ENCODE assay signal across 8 cellular contexts in the genomic region with DNA sequence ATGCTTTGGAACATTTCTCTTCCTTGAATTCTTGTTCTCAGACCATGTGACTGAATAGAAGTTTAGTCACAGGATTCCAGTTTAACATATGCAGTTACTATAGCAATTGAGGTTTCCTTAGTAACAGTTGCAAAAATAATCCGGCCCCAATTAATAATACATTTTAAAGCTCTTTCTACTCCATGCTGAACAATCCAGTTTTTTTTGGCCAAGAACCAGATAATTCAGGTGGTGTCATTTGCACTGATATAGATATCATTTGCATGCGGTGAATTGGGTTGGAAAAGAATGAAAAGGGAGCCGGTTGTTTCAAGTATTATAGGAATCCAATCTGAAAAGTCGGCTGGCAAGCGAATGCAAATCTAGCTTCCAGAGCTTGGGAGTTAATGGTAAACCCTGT.
DNase-seq lines count a peak whose midpoint lies in the region; ATAC-seq, FAIRE-seq and TF ChIP-seq lines count a peak whose summit lies in the region.
"Not testable (repeated sequence)": the region's sequence is repeated elsewhere in the genome, so short reads cannot be mapped to it uniquely, and the experiment has no call there.

No MANE protein-coding gene starts in this region.

- not testable (repeated sequence) for H3K18ac ChIP-seq in mesendoderm (ENCODE audit: low read length)

- not testable (repeated sequence) for H3K23ac ChIP-seq in mesendoderm (ENCODE audit: low read length)

- not testable (repeated sequence) for TF ChIP-seq CTCF in K562 (IDR thresholded peaks at IDR 0.05 in 2 of 3, conservative IDR thresholded peaks at IDR 0.05 in 1 of 3; ENCODE audit: insufficient read depth in 2 of 3, low read depth in 1 of 3, low read length in 3 of 3); foreskin keratinocyte (conservative IDR thresholded peaks at IDR 0.05)

- H4K8ac ChIP-seq in mesendoderm (ENCODE audit: low read depth, low read length) = not testable (repeated sequence)

- 64 to 74% methylated on average over 5 of the region's 5 CpGs for WGBS in GM23248 (ENCODE audit: low coverage in 1 of 2, low lambda C conversion rate in 2 of 2, missing lambda C conversion rate in 2 of 2), 2 experiments
- 0% methylated on average over 4 of the region's 5 CpGs for WGBS in K562 (ENCODE audit: insufficient coverage, low coverage, missing lambda C conversion rate)
- WGBS in mesendoderm (ENCODE audit: extremely low coverage, insufficient coverage, low lambda C conversion rate) = no CpG with 5 or more reads among the region's 5 CpGs

- intact Hi-C loops in K562 (cut with micrococcal nuclease) = not testable (repeated sequence)

- not testable (repeated sequence) for H2BK5ac ChIP-seq in mesendoderm (ENCODE audit: low read length)

- not testable (repeated sequence) for H3K9me2 ChIP-seq in GM23248 (ENCODE audit: insufficient read depth)

- H3K4me1 ChIP-seq in ACC112 (ENCODE audit: control insufficient read depth, insufficient read depth, low read length, unreplicated experiment) (peaks cover 19% of the 10 kb centered on the region), foreskin keratinocyte (peaks cover 10% of the 10 kb centered on the region)
- not testable (repeated sequence) for H3K4me1 ChIP-seq in GM23248 (ENCODE audit: insufficient read depth); K562 (replicated peaks in 1 of 2; ENCODE audit: control insufficient read depth in 2 of 2, insufficient read depth in 2 of 2, low read length in 2 of 2); mesendoderm (ENCODE audit: control insufficient read depth, low read depth, low read length)

- not testable (repeated sequence) for H2BK15ac ChIP-seq in mesendoderm (replicated peaks; ENCODE audit: low read depth)

- not testable (repeated sequence) for ATAC-seq in K562
- ATAC-seq in foreskin keratinocyte = peak; percentile 46

- H2AFZ ChIP-seq in ACC112 (ENCODE audit: low read length, unreplicated experiment); GM23248; K562 (ENCODE audit: low read depth, low read length): not testable (repeated sequence)

- H3K9me1 ChIP-seq in K562 (ENCODE audit: control insufficient read depth, insufficient read depth, low read length) = not testable (repeated sequence)

- not testable (repeated sequence) for H3K36me3 ChIP-seq in ACC112 (ENCODE audit: insufficient read depth, low read length); GM23248 (ENCODE audit: low read depth); K562 (ENCODE audit: control insufficient read depth, insufficient read depth, low read length); mesendoderm (ENCODE audit: control insufficient read depth, insufficient read depth, low read length)

- H3K9me3 ChIP-seq in GM23248 (ENCODE audit: low read depth); K562 (replicated peaks; ENCODE audit: control insufficient read depth, insufficient read depth, low read depth, low read length): not testable (repeated sequence)

- H3K79me2 ChIP-seq in ACC112 (ENCODE audit: control insufficient read depth, insufficient read depth, low read length, unreplicated experiment); GM23248 (ENCODE audit: insufficient read depth); K562 (ENCODE audit: control insufficient read depth, insufficient read depth, low read length); mesendoderm (ENCODE audit: control insufficient read depth, insufficient read depth, low read length): not testable (repeated sequence)

- DNase-seq in GM23248 = peak; percentile 31
- peak; percentile 35 for DNase-seq in NCI-H526 treated with DMSO at 0.1 percent for 48 hours (lab: John Stamatoyannopoulos, UW)
- DNase-seq in K562 (ENCODE audit: extremely low read depth in 1 of 4, low spot score in 3 of 4) = not testable (repeated sequence)
- DNase-seq in dermis blood vessel endothelial cell = peak; percentile 60
- peak; percentile 38 to 52 for DNase-seq in foreskin keratinocyte
- DNase-seq in mesendoderm = peak; percentile 16
- peak; percentile 39 for DNase-seq in putamen (ENCODE audit: low spot score)

- H4K5ac ChIP-seq in mesendoderm (ENCODE audit: low read length) = not testable (repeated sequence)

- H3K9ac ChIP-seq in GM23248 = peak overlapping the region; percentile 56
- H3K9ac ChIP-seq in K562 (ENCODE audit: insufficient read depth in 1 of 2, low read depth in 2 of 2, low read length in 2 of 2); mesendoderm (ENCODE audit: low read length): not testable (repeated sequence)

- H4K20me1 ChIP-seq in GM23248 (ENCODE audit: insufficient read depth); K562 (replicated peaks; ENCODE audit: control insufficient read depth, insufficient read depth, low read length): not testable (repeated sequence)

- not testable (repeated sequence) for H2BK120ac ChIP-seq in mesendoderm (ENCODE audit: low read depth, low read length)

- not testable (repeated sequence) for H3K79me1 ChIP-seq in mesendoderm (ENCODE audit: low read length)

- not testable (repeated sequence) for FAIRE-seq in K562 (lab: Jason Lieb, UNC)

- not testable (repeated sequence) for TF ChIP-seq EP300 in K562 (IDR thresholded peaks at IDR 0.05; ENCODE audit: low read length)

- not testable (repeated sequence) for H3K4me2 ChIP-seq in GM23248 (ENCODE audit: unreplicated experiment); K562 (ENCODE audit: insufficient read depth, low read length); mesendoderm (ENCODE audit: low read length)

- POLR2A ChIA-PET in K562 (lab: Yijun Ruan, JAX) = not testable (repeated sequence)

- in situ Hi-C loops in GM23248 (cut with MboI); K562 (cut with MboI): not testable (repeated sequence)

- BruUV-seq in K562 (replicated peaks; lab: Mats Ljungman, UMichigan) = not testable (repeated sequence)

- CTCF ChIA-PET in K562 (lab: Yijun Ruan, JAX; ENCODE audit: low intra/inter-chr PET ratio) = not testable (repeated sequence)

- H3K4me3 ChIP-seq in ACC112 (ENCODE audit: low read depth, low read length); GM23248; K562; mesendoderm (ENCODE audit: low read length): not testable (repeated sequence)

- H3K27ac ChIP-seq in ACC112 (ENCODE audit: low read depth, low read length) = peak overlapping the region; percentile 92
- H3K27ac ChIP-seq in GM23248 = peak overlapping the region; percentile 70
- not testable (repeated sequence) for H3K27ac ChIP-seq in K562 (ENCODE audit: extremely low read depth, low read depth, low read length); mesendoderm (ENCODE audit: low read depth, low read length)
- peak overlapping the region; percentile 83 for H3K27ac ChIP-seq in foreskin keratinocyte

- H2AK5ac ChIP-seq in mesendoderm (ENCODE audit: low read length) = not testable (repeated sequence)

- not testable (repeated sequence) for TF ChIP-seq POLR2A in K562 (conservative IDR thresholded peaks at IDR 0.05)

- not testable (repeated sequence) for H3K56ac ChIP-seq in mesendoderm (ENCODE audit: low read length)

- H3F3A ChIP-seq in GM23248 (ENCODE audit: insufficient read depth) = not testable (repeated sequence)

- TF ChIP-seq RAD21 in K562 (CRISPR knock-in tag; conservative IDR thresholded peaks at IDR 0.05 in 1 of 2, IDR thresholded peaks at IDR 0.05 in 1 of 2) = not testable (repeated sequence)

- not testable (repeated sequence) for H3K4ac ChIP-seq in mesendoderm (ENCODE audit: low read depth, low read length)

- H3K27me3 ChIP-seq in ACC112 (ENCODE audit: insufficient read depth, low read length); GM23248 (replicated peaks; ENCODE audit: insufficient read depth); K562 (ENCODE audit: control insufficient read depth in 2 of 2, insufficient read depth in 2 of 2, low read length in 2 of 2); foreskin keratinocyte; mesendoderm (ENCODE audit: insufficient read depth, low read length, poor library complexity): not testable (repeated sequence)

TF ChIP-seq in K562, 482 proteins besides CTCF, POLR2A, EP300 and RAD21:
- 0 out of 2 replicates have a peak, but pooled peaks have one; percentile 12 for TF ChIP-seq RFX1 (IDR thresholded peaks at IDR 0.05)
